ENCODE assay signal across 8 cellular contexts in the genomic region with DNA sequence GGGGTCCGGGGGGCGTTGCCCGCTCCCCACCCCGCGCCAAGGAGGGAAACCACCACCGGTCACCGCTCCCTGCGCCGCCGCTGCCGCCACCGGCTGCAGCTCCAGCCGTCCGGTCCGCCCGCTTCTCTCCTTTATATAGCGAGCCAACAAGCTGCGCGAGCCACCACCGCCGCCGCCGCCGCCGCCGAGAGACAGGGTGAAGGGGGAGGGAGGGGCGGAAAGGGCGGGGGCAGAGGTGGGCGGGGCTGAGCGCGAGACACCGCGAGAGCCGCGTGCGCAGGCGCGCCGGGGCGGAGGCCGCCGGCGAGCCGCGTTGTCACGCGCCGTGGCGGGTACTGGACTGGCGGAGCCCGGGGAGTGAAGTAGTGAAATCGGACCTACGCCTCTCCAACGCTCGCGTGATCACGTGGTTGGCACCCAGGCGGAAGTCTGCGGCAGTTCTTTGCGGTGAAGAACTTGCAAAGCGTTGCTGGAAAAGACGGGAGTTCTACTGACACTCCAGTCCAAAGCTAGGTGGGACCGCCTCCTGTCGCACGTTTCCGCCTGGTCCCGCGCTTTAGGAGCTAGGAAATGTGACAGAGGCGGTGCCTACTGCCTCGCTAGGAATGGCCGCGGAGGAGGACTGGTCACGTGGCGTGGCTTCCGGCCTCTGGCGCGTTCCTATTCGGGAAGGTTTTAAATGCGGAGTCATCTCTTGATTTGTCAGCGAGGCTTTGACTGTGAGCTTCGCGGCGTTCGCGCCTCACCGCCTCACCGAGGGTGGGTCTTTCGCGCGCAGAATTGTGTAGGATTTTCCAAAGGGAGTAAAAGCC. TPM values are rescaled to one million over a fixed set of nuclear protein-coding genes. Genes with fewer than 3 reads are reported as not detected.
DNase-seq lines count a peak whose midpoint lies in the region; ATAC-seq, FAIRE-seq and TF ChIP-seq lines count a peak whose summit lies in the region.

A gene (minus strand): TSS at position 193 of the 812 bp plus-strand sequence. CDS start 441 bp downstream, outside the sequence.

- no peak for TF ChIP-seq CTCF in adrenal gland (IDR thresholded peaks at IDR 0.05)
- peak in 1 of 12 donors; percentile 4 for TF ChIP-seq CTCF in heart left ventricle (IDR thresholded peaks at IDR 0.05)
- TF ChIP-seq CTCF in type B pancreatic cell (conservative IDR thresholded peaks at IDR 0.05) = no peak

- peak within 1 kb of the TSS; percentile 100 for H3K27ac Mint-ChIP-seq in type B pancreatic cell

- H3K27ac ChIP-seq in adrenal gland = peak within 1 kb of the TSS; percentile 93 to 99 (median 97)
- H3K27ac ChIP-seq in heart left ventricle = peak within 1 kb of the TSS; percentile 95 to 100 (median 98)

- no peaks in the 10 kb centered on the region for H3K9me3 Mint-ChIP-seq in type B pancreatic cell

- peaks cover 21% of the 10 kb centered on the region for H3K4me1 Mint-ChIP-seq in type B pancreatic cell (ENCODE audit: unreplicated experiment)

- peak within 1 kb of the TSS; percentile 100 for H3K4me3 Mint-ChIP-seq in type B pancreatic cell

- H3K9me3 ChIP-seq in adrenal gland (replicated peaks in 1 of 3) = no peaks in the 10 kb centered on the region
- no peaks in the 10 kb centered on the region for H3K9me3 ChIP-seq in heart left ventricle

- peaks cover 13% of the 10 kb centered on the region for H3K36me3 Mint-ChIP-seq in type B pancreatic cell

- H3K4me1 ChIP-seq in adrenal gland (replicated peaks in 1 of 2) (peaks cover 4 to 33% of the 10 kb centered on the region in 2 donors), heart left ventricle (peaks cover 0 to 34% (median 25%) of the 10 kb centered on the region in 12 donors)

- H3K27me3 ChIP-seq in adrenal gland = no peaks in the 10 kb centered on the region
- no peaks in the 10 kb centered on the region for H3K27me3 ChIP-seq in heart left ventricle

- peak; percentile 67 for DNase-seq in GM12892 (ENCODE audit: insufficient read length)
- peak; percentile 95 for DNase-seq in NCI-H146 (lab: John Stamatoyannopoulos, UW)
- DNase-seq in T-helper 1 cell = peak; percentile 90 to 97 (median 95)
- DNase-seq in adrenal gland = peak; percentile 94 to 97 (median 96)
- DNase-seq in heart left ventricle = peak; percentile 95 to 98 (median 97)
- peak; percentile 97 for DNase-seq in pons (ENCODE audit: low spot score)
- DNase-seq in type B pancreatic cell (ENCODE audit: extremely low spot score, unreplicated experiment) = peak; percentile 98

- H3K36me3 ChIP-seq in adrenal gland (replicated peaks in 1 of 2) (peaks cover 0 to 4% of the 10 kb centered on the region in 2 donors), heart left ventricle (peaks cover 0 to 11% (median 3%) of the 10 kb centered on the region in 9 donors)

- ATAC-seq in HG02852 (IDR thresholded peaks at IDR 0.05; ENCODE audit: unreplicated experiment) (peak; percentile 74), heart left ventricle (peak; percentile 86 to 95 (median 90))

- 0 to 1% (median 0%) methylated on average over 18 to 90 of the region's 90 CpGs for WGBS in adrenal gland, 4 donors
- 0% methylated on average over 51 to 90 of the region's 90 CpGs for WGBS in heart left ventricle, 4 donors

- intact Hi-C loops in adrenal gland (cut with DNase I) = no loop called here
- intact Hi-C loops in heart left ventricle (cut with DNase I) = loop anchor here in 2 of 10 donors (1.0 kb wide), 1 partner anchor 51 kb away; no protein-coding TSS in a partner anchor

- peak within 1 kb of the TSS; percentile 46 to 80 (median 63) for H3K4me3 ChIP-seq in adrenal gland
- H3K4me3 ChIP-seq in heart left ventricle = peak within 1 kb of the TSS; percentile 80 to 91 (median 86)

- FAIRE-seq in GM12892 (lab: Jason Lieb, UNC) = peak; percentile 96

- TF ChIP-seq POLR2A in GM12892 (IDR thresholded peaks at IDR 0.05; ENCODE audit: low read depth, low read length) = peak; percentile 99
- peak; percentile 99 for TF ChIP-seq POLR2A in adrenal gland (IDR thresholded peaks at IDR 0.05)
- TF ChIP-seq POLR2A in heart left ventricle (IDR thresholded peaks at IDR 0.05) = peak; percentile 88 to 95

- peaks cover 8% of the 10 kb centered on the region for H3K27me3 Mint-ChIP-seq in type B pancreatic cell

RNA-seq across cellular contexts. Expression of the gene that starts here (rescaled TPM):
- polyA plus RNA-seq in GM12892 (2012; ENCODE audit: missing spikeins) = 15.8 TPM
- 10 to 100 TPM; 18.9 to 51.4 (median 29.4) TPM for total RNA-seq in adrenal gland
- polyA plus RNA-seq in adrenal gland = 10 to 100 TPM in 1 of 3 donors, 1 to 10 TPM in 2; 4.3 to 41.2 (median 5.1) TPM
- total RNA-seq in heart left ventricle = 10 to 100 TPM; 12.7 to 31.3 (median 23.3) TPM
- polyA plus RNA-seq in heart left ventricle = 1 to 10 TPM; 3.4 to 9.0 TPM
- 31.4 and 40.9 TPM in 2 replicates for total RNA-seq in type B pancreatic cell (ENCODE audit: low replicate concordance)

Comparison
In these comparisons a context has a peak if more than half of its experiments do, and no peak if none do; other contexts are left out.
1. Peak in every context shown above with its lines: DNase-seq, ATAC-seq, H3K4me3 ChIP-seq and H3K27ac ChIP-seq.